34 cellular contexts compared by ENCODE assay signal in the genomic region with DNA sequence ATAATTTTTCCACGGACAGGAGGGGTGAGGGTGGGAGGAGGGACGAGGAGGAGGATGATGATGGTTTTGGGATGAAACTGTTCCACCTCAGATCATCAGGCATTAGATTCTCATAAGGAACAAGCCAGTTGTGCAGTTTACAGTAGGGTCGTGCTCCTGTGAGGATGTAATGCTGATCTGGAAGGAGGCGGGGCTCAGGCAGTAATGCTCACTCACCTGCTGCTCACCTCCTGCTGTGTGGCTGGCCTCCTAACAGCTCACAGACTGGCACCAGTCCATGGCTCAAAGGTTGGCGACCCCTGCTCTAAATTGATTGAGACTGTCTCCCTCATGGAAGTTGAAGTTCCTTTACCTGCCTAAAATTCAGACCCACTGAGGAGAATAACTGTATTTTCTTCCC.
"Had no signal": no experiment of that assay in that cellular context is flagged by ENCODE, and none has a peak within 500 bp of the region (broad histone marks: within the 10 kb centered on the region; RNA-seq: fewer than 3 reads in every experiment).

No MANE protein-coding gene starts in this region.

- DNase-seq: activated CD4-positive, alpha-beta memory T cell treated with anti-CD3 and anti-CD28 coated beads for 36 hours; activated CD4-positive, alpha-beta T cell treated with anti-CD3 and anti-CD28 coated beads for 36 hours; activated CD4-positive, alpha-beta T cell treated with anti-CD3 and anti-CD28 coated beads, Interleukin-2, amount 10 ng/mL, durations not matched to agents 24 days and 14 days; activated CD4-positive, CD25-positive, alpha-beta regulatory T cell; activated CD4-positive, CD25-positive, alpha-beta regulatory T cell treated with anti-CD3 and anti-CD28 coated beads, Interleukin-2, amount 50 U/mL, for 72 hours; activated CD8-positive, alpha-beta memory T cell treated with anti-CD3 and anti-CD28 coated beads, Interleukin-2, amount 10 ng/mL, durations not matched to agents 7 days and 5 days; activated CD8-positive, alpha-beta memory T cell treated with anti-CD3 and anti-CD28 coated beads, Interleukin-2, amount 50 U/mL, for 4 hours; activated CD8-positive, alpha-beta T cell treated with anti-CD3 and anti-CD28 coated beads, Interleukin-2, amount 10 ng/mL, durations not matched to agents 7 days and 5 days; activated effector memory CD4-positive, alpha-beta T cell treated with Interleukin-2 at 50 U/mL for 16 hours; activated gamma-delta T cell treated with Interleukin-2 at 50 U/mL for 16 hours; activated naive CD4-positive, alpha-beta T cell treated with Interleukin-2 at 50 U/mL for 16 hours; activated naive CD8-positive, alpha-beta T cell treated with anti-CD3 and anti-CD28 coated beads for 36 hours; activated T-cell treated with anti-CD3 and anti-CD28 coated beads, Interleukin-2, amount 50 U/mL, for 1 hour; activated T-cell treated with anti-CD3 and anti-CD28 coated beads, Interleukin-2, amount 50 U/mL, for 48 hours; central memory CD4-positive, alpha-beta T cell; cerebellar nuclear complex; colonic mucosa; effector CD8-positive, alpha-beta T cell; foreskin melanocyte; heart right ventricle; T-helper 1 cell; T-helper 17 cell; T1000; WERI-Rb-1 had no signal

- H3K9me3 ChIP-seq: ascending aorta, breast epithelium, colonic mucosa, gastroesophageal sphincter, heart right ventricle had no signal

- H3K27ac Mint-ChIP-seq: activated CD4-positive, alpha-beta memory T cell treated with anti-CD3 and anti-CD28 coated beads for 36 hours; activated CD4-positive, alpha-beta T cell treated with anti-CD3 and anti-CD28 coated beads for 36 hours; activated CD4-positive, alpha-beta T cell treated with anti-CD3 and anti-CD28 coated beads, Interleukin-2, amount 10 ng/mL, durations not matched to agents 24 days and 14 days; activated CD8-positive, alpha-beta memory T cell treated with anti-CD3 and anti-CD28 coated beads, Interleukin-2, amount 10 ng/mL, durations not matched to agents 7 days and 5 days; activated CD8-positive, alpha-beta T cell treated with anti-CD3 and anti-CD28 coated beads, Interleukin-2, amount 10 ng/mL, durations not matched to agents 7 days and 5 days; activated naive CD4-positive, alpha-beta T cell treated with anti-CD3 and anti-CD28 coated beads, Interleukin-2, amount 50 U/mL, for 24 hours; activated naive CD8-positive, alpha-beta T cell treated with anti-CD3 and anti-CD28 coated beads for 36 hours; activated T-helper 17 cell treated with anti-CD3 and anti-CD28 coated beads, Interleukin-2, amount 50 U/mL, for 72 hours; brain; T-helper 17 cell; T-helper 2 cell treated with Interferon-gamma antibody and Interleukin-4, amounts not matched to agents 5 μg/mL and 100 μg/mL, for 36 hours had no signal

- H3K4me1 ChIP-seq: ascending aorta, breast epithelium, colonic mucosa, gastroesophageal sphincter, heart right ventricle had no signal

- H3K4me3 Mint-ChIP-seq: activated CD4-positive, alpha-beta memory T cell treated with anti-CD3 and anti-CD28 coated beads for 36 hours; activated CD4-positive, alpha-beta T cell treated with anti-CD3 and anti-CD28 coated beads for 36 hours; activated CD4-positive, alpha-beta T cell treated with anti-CD3 and anti-CD28 coated beads, Interleukin-2, amount 10 ng/mL, durations not matched to agents 24 days and 14 days; activated CD8-positive, alpha-beta memory T cell treated with anti-CD3 and anti-CD28 coated beads, Interleukin-2, amount 10 ng/mL, durations not matched to agents 7 days and 5 days; activated CD8-positive, alpha-beta T cell treated with anti-CD3 and anti-CD28 coated beads, Interleukin-2, amount 10 ng/mL, durations not matched to agents 7 days and 5 days; activated naive CD4-positive, alpha-beta T cell treated with anti-CD3 and anti-CD28 coated beads, Interleukin-2, amount 50 U/mL, for 24 hours; activated naive CD8-positive, alpha-beta T cell treated with anti-CD3 and anti-CD28 coated beads for 36 hours; activated T-helper 17 cell treated with anti-CD3 and anti-CD28 coated beads, Interleukin-2, amount 50 U/mL, for 72 hours; brain; T-helper 17 cell; T-helper 2 cell treated with Interferon-gamma antibody and Interleukin-4, amounts not matched to agents 5 μg/mL and 100 μg/mL, for 36 hours had no signal

- H3K9me3 Mint-ChIP-seq: activated CD4-positive, alpha-beta memory T cell treated with anti-CD3 and anti-CD28 coated beads for 36 hours; activated CD4-positive, alpha-beta T cell treated with anti-CD3 and anti-CD28 coated beads, Interleukin-2, amount 10 ng/mL, durations not matched to agents 24 days and 14 days; activated naive CD4-positive, alpha-beta T cell treated with anti-CD3 and anti-CD28 coated beads, Interleukin-2, amount 50 U/mL, for 24 hours; activated naive CD8-positive, alpha-beta T cell treated with anti-CD3 and anti-CD28 coated beads for 36 hours; activated T-helper 17 cell treated with anti-CD3 and anti-CD28 coated beads, Interleukin-2, amount 50 U/mL, for 72 hours; T-helper 2 cell treated with Interferon-gamma antibody and Interleukin-4, amounts not matched to agents 5 μg/mL and 100 μg/mL, for 36 hours had no signal

- H3K36me3 ChIP-seq: ascending aorta, breast epithelium, cardiac muscle cell, colonic mucosa, gastroesophageal sphincter, heart right ventricle, WERI-Rb-1 had no signal

- H3K4me1 Mint-ChIP-seq: activated CD4-positive, alpha-beta T cell treated with anti-CD3 and anti-CD28 coated beads for 36 hours; activated CD4-positive, alpha-beta T cell treated with anti-CD3 and anti-CD28 coated beads, Interleukin-2, amount 10 ng/mL, durations not matched to agents 24 days and 14 days; activated CD8-positive, alpha-beta memory T cell treated with anti-CD3 and anti-CD28 coated beads, Interleukin-2, amount 10 ng/mL, durations not matched to agents 7 days and 5 days; activated naive CD4-positive, alpha-beta T cell treated with anti-CD3 and anti-CD28 coated beads, Interleukin-2, amount 50 U/mL, for 24 hours; activated T-helper 17 cell treated with anti-CD3 and anti-CD28 coated beads, Interleukin-2, amount 50 U/mL, for 72 hours; brain had no signal

- H3K36me3 Mint-ChIP-seq: activated CD4-positive, alpha-beta memory T cell treated with anti-CD3 and anti-CD28 coated beads for 36 hours; activated CD8-positive, alpha-beta memory T cell treated with anti-CD3 and anti-CD28 coated beads, Interleukin-2, amount 10 ng/mL, durations not matched to agents 7 days and 5 days; activated naive CD4-positive, alpha-beta T cell treated with anti-CD3 and anti-CD28 coated beads, Interleukin-2, amount 50 U/mL, for 24 hours; activated naive CD8-positive, alpha-beta T cell treated with anti-CD3 and anti-CD28 coated beads for 36 hours; brain had no signal

- ATAC-seq: activated CD4-positive, alpha-beta T cell treated with anti-CD3 and anti-CD28 coated beads for 36 hours; activated CD8-positive, alpha-beta memory T cell treated with anti-CD3 and anti-CD28 coated beads, Interleukin-2, amount 10 ng/mL, durations not matched to agents 7 days and 5 days; activated CD8-positive, alpha-beta T cell treated with anti-CD3 and anti-CD28 coated beads, Interleukin-2, amount 10 ng/mL, durations not matched to agents 7 days and 5 days; activated T-helper 17 cell treated with anti-CD3 and anti-CD28 coated beads, Interleukin-2, amount 50 U/mL, for 72 hours; esophagus mucosa; gastroesophageal sphincter; heart right ventricle; T-helper 17 cell had no signal

- H3K4me3 ChIP-seq: ascending aorta, breast epithelium, cardiac muscle cell, colonic mucosa, gastroesophageal sphincter, heart right ventricle, hepatocyte had no signal

- H3K27ac ChIP-seq: ascending aorta, breast epithelium, cardiac muscle cell, colonic mucosa, gastroesophageal sphincter, heart right ventricle, hepatocyte, WERI-Rb-1 had no signal

- H3K27me3 ChIP-seq: ascending aorta, breast epithelium, cardiac muscle cell, colonic mucosa, gastroesophageal sphincter, hepatocyte had no signal
